Comparison of ENCODE assay signal across 28 cellular contexts in the genomic region with DNA sequence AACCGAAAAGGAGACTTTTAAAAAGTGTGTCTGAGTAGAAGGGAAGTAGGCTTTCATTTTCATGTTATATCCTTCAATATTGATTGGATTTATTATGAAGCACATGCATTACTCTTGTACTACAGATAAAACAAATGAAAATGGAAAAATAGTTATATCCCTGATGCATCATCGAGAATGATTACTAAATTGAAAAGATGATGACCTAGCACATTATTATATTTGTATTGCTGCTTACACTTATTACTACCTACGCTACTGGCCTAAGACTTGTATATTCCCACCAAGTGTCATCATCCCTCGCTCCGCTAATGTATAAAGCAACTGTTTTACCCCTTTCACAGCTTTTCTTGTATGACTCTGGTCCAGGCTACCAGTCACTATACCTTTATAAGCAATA.
"Had no signal": no experiment of that assay in that cellular context is flagged by ENCODE, and none has a peak within 500 bp of the region (broad histone marks: within the 10 kb centered on the region; RNA-seq: fewer than 3 reads in every experiment).

No MANE protein-coding gene starts in this region.

- H3K36me3 ChIP-seq: heart left ventricle, left lung, lower lobe of right lung, ovary, right atrium auricular region, spleen, suprapubic skin, thoracic aorta, tibial artery, upper lobe of right lung had no signal

- H3K4me1 ChIP-seq: heart left ventricle, left lung, lower lobe of right lung, right atrium auricular region, spleen, suprapubic skin, tibial artery, upper lobe of right lung had no signal

- H3K4me3 ChIP-seq: heart left ventricle, left lung, lower lobe of right lung, mucosa of descending colon, ovary, right atrium auricular region, skin epidermis, spleen, suprapubic skin, thoracic aorta, tibial artery, upper lobe of right lung had no signal

- H3K4me3 Mint-ChIP-seq: immature natural killer cell; naive thymus-derived CD4-positive, alpha-beta T cell; natural killer cell treated with Interleukin-12 subunit alpha and Interleukin-12 subunit beta and Interleukin-15 and Interleukin-18, amount 100 ng/mL, for 72 hours; neural crest cell; stimulated activated effector memory CD8-positive, alpha-beta T cell treated with anti-CD3 and anti-CD28 coated beads, Interleukin-12 subunit alpha, Interleukin-12 subunit beta, amount 100 ng/mL, for 72 hours; stimulated activated naive CD8-positive, alpha-beta T cell treated with anti-CD3 and anti-CD28 coated beads, Interleukin-15, Interleukin-2, amounts not matched to agents 100 ng/mL and 50 ng/mL, for 24 hours had no signal

- H3K27ac ChIP-seq: heart left ventricle, left lung, lower lobe of right lung, ovary, right atrium auricular region, skin epidermis, spleen, suprapubic skin, thoracic aorta, tibial artery, upper lobe of right lung had no signal

- H3K9me3 ChIP-seq: heart left ventricle, left lung, lower lobe of right lung, mucosa of descending colon, ovary, right atrium auricular region, spleen, suprapubic skin, thoracic aorta, tibial artery, upper lobe of right lung had no signal

- H3K4me1 Mint-ChIP-seq: immature natural killer cell; naive thymus-derived CD4-positive, alpha-beta T cell; stimulated activated effector memory CD8-positive, alpha-beta T cell treated with anti-CD3 and anti-CD28 coated beads, Interleukin-12 subunit alpha, Interleukin-12 subunit beta, amount 100 ng/mL, for 72 hours had no signal

- H3K9me3 Mint-ChIP-seq: neural crest cell; stimulated activated naive CD8-positive, alpha-beta T cell treated with anti-CD3 and anti-CD28 coated beads, Interleukin-15, Interleukin-2, amounts not matched to agents 100 ng/mL and 50 ng/mL, for 24 hours had no signal

- H3K36me3 Mint-ChIP-seq: immature natural killer cell; naive thymus-derived CD4-positive, alpha-beta T cell; natural killer cell treated with Interleukin-12 subunit alpha and Interleukin-12 subunit beta and Interleukin-15 and Interleukin-18, amount 100 ng/mL, for 72 hours; stimulated activated effector memory CD8-positive, alpha-beta T cell treated with anti-CD3 and anti-CD28 coated beads, Interleukin-12 subunit alpha, Interleukin-12 subunit beta, amount 100 ng/mL, for 72 hours had no signal

- H3K27me3 ChIP-seq: heart left ventricle, left lung, ovary, right atrium auricular region, spleen, suprapubic skin, tibial artery, upper lobe of right lung had no signal

- H3K27ac Mint-ChIP-seq: immature natural killer cell; naive thymus-derived CD4-positive, alpha-beta T cell; natural killer cell treated with Interleukin-12 subunit alpha and Interleukin-12 subunit beta and Interleukin-15 and Interleukin-18, amount 100 ng/mL, for 72 hours; progenitor cell of endocrine pancreas; stimulated activated effector memory CD8-positive, alpha-beta T cell treated with anti-CD3 and anti-CD28 coated beads, Interleukin-12 subunit alpha, Interleukin-12 subunit beta, amount 100 ng/mL, for 72 hours; stimulated activated naive CD8-positive, alpha-beta T cell treated with anti-CD3 and anti-CD28 coated beads, Interleukin-15, Interleukin-2, amounts not matched to agents 100 ng/mL and 50 ng/mL, for 24 hours had no signal

- H3K27me3 Mint-ChIP-seq: naive thymus-derived CD4-positive, alpha-beta T cell; natural killer cell treated with Interleukin-12 subunit alpha and Interleukin-12 subunit beta and Interleukin-15 and Interleukin-18, amount 100 ng/mL, for 72 hours; progenitor cell of endocrine pancreas; stimulated activated naive CD8-positive, alpha-beta T cell treated with anti-CD3 and anti-CD28 coated beads, Interleukin-15, Interleukin-2, amounts not matched to agents 100 ng/mL and 50 ng/mL, for 24 hours had no signal

- DNase-seq: heart left ventricle; hypothalamus; immature natural killer cell; kidney; left colon; left lung; lower lobe of right lung; mesendoderm; midbrain; mucosa of descending colon; naive thymus-derived CD4-positive, alpha-beta T cell; ovary; spleen; stimulated activated CD4-positive, alpha-beta T cell treated with anti-CD3 and anti-CD28 coated beads, Interleukin-4, amount 100 ng/mL, for 24 hours; stimulated activated naive CD4-positive, alpha-beta T cell; tibial artery; trophoblast cell; upper lobe of right lung had no signal

- ATAC-seq: heart left ventricle; left colon; left lung; lower lobe of right lung; mucosa of descending colon; naive thymus-derived CD4-positive, alpha-beta T cell; natural killer cell treated with Interleukin-12 subunit alpha and Interleukin-12 subunit beta and Interleukin-15 and Interleukin-18, amount 100 ng/mL, for 72 hours; sciatic nerve; stimulated activated effector memory CD8-positive, alpha-beta T cell treated with anti-CD3 and anti-CD28 coated beads, Interleukin-12 subunit alpha, Interleukin-12 subunit beta, amount 100 ng/mL, for 72 hours; upper lobe of right lung had no signal
